Comparison of ENCODE assay signal across 1 cellular context in the genomic region with DNA sequence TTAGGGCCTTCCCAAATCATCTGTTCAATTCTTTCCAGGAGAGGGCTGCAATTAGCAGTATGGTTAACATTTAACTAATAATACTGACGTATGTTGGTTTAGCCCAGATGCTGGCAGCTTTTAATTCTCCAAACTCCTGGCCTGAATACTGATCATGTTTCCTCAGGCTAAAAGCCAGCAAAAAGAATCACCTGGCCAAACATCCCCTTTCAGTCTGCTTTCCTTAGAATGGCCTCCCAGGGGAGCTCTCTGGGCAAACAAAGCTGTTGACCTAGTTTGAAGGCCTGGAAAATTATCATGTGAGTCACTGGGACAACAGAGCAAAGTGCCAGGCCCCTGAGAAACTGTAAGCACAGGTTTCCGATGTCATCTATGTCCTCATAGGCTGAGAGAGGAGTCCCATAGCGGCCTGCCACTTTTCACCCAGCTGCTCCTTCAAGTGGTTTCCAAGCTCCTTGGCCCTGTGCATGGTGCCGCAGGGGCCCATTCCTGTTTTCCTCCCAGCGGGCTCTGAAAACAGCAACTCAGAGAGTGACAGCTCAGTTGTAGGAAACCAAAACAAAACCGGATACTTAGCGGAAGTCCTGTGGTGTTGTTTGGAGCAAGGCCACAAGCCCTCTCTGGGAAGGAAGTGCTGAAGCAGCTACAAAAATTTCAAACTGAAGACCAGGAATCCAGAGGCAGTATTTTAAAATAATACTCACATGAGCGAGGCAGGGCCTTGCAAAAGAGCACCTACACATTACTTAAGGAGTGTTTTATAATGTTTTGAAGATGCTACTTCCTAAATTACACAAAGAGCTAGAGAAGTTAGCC.
TF ChIP-seq lines count a peak whose summit lies in the region.

No MANE protein-coding gene starts in this region.

TF ChIP-seq in HepG2, 621 proteins besides CTCF, POLR2A, EP300 and RAD21 (continues in another document):
- TF ChIP-seq MAF1 (CRISPR knock-in tag; IDR thresholded peaks at IDR 0.05; ENCODE audit: borderline replicate concordance) (0 out of 2 replicates have a peak, but pooled peaks have one; percentile 57), AHDC1 (CRISPR knock-in tag; IDR thresholded peaks at IDR 0.05; ENCODE audit: borderline replicate concordance) (peak; percentile 89; the same call in 1 of the 2 replicates), ZNF274 (CRISPR knock-in tag; IDR thresholded peaks at IDR 0.05) (peak; percentile 43; the same call in 1 of the 2 replicates), ZNF414 (CRISPR knock-in tag; IDR thresholded peaks at IDR 0.05) (peak; percentile 78), CBX5 (CRISPR knock-in tag; IDR thresholded peaks at IDR 0.05; ENCODE audit: borderline replicate concordance) (peak; percentile 64; the same call in 1 of the 2 replicates), GATA4 (IDR thresholded peaks at IDR 0.05; ENCODE audit: borderline replicate concordance, low read depth) (peak; percentile 81; the same call in 1 of the 2 replicates), ZNF263 (CRISPR knock-in tag; IDR thresholded peaks at IDR 0.05) (peak; percentile 49), ZMYM3 (CRISPR knock-in tag; IDR thresholded peaks at IDR 0.05) (peak; percentile 67; the same call in 1 of the 2 replicates), NFKB2 (CRISPR knock-in tag; IDR thresholded peaks at IDR 0.05; ENCODE audit: borderline replicate concordance) (peak; percentile 59; the same call in 1 of the 2 replicates), ZNF225 (CRISPR knock-in tag; IDR thresholded peaks at IDR 0.05) (no peak), ZNF629 (CRISPR knock-in tag; conservative IDR thresholded peaks at IDR 0.05) (0 out of 2 replicates have a peak, but pooled peaks have one; percentile 27), ZNF101 (CRISPR knock-in tag; IDR thresholded peaks at IDR 0.05; ENCODE audit: borderline replicate concordance, low read depth) (no peak), ZNF382 (CRISPR knock-in tag; IDR thresholded peaks at IDR 0.05; ENCODE audit: borderline replicate concordance) (no peak), ZZZ3 (CRISPR knock-in tag; IDR thresholded peaks at IDR 0.05; ENCODE audit: borderline replicate concordance) (no peak), NR2F2 (IDR thresholded peaks at IDR 0.05; ENCODE audit: borderline replicate concordance, low read depth) (peak; percentile 68; the same call in 1 of the 2 replicates), ETV6 (CRISPR knock-in tag; conservative IDR thresholded peaks at IDR 0.05) (0 out of 2 replicates have a peak, but pooled peaks have one; percentile 29), ZBTB3 (CRISPR knock-in tag; IDR thresholded peaks at IDR 0.05; ENCODE audit: borderline replicate concordance, low read depth) (0 out of 2 replicates have a peak, but pooled peaks have one; percentile 68), ZNF605 (CRISPR knock-in tag; IDR thresholded peaks at IDR 0.05) (peak; percentile 95), ZBTB1 (CRISPR knock-in tag; IDR thresholded peaks at IDR 0.05; ENCODE audit: borderline replicate concordance) (no peak), YEATS2 (CRISPR knock-in tag; IDR thresholded peaks at IDR 0.05; ENCODE audit: borderline replicate concordance) (peak; percentile 72; the same call in 1 of the 2 replicates), ELF4 (CRISPR knock-in tag; IDR thresholded peaks at IDR 0.05; ENCODE audit: borderline replicate concordance) (peak; percentile 64; the same call in 1 of the 2 replicates), ERF (CRISPR knock-in tag; IDR thresholded peaks at IDR 0.05) (peak; percentile 92), HNF4G (IDR thresholded peaks at IDR 0.05; ENCODE audit: borderline replicate concordance, low read depth, low read length) (peak; percentile 79; the same call in 1 of the 2 replicates), HNF4G (CRISPR knock-in tag; IDR thresholded peaks at IDR 0.05; ENCODE audit: borderline replicate concordance, low read depth) (peak; percentile 39; the same call in 1 of the 2 replicates), MEIS1 (CRISPR knock-in tag; IDR thresholded peaks at IDR 0.05; ENCODE audit: borderline replicate concordance) (peak; percentile 94), ZNF12 (CRISPR knock-in tag; IDR thresholded peaks at IDR 0.05) (0 out of 2 replicates have a peak, but pooled peaks have one; percentile 34), SOX13 (IDR thresholded peaks at IDR 0.05) (no peak; the same call in 1 of the 2 replicates), SOX13 (CRISPR knock-in tag; conservative IDR thresholded peaks at IDR 0.05 in 1 of 2, IDR thresholded peaks at IDR 0.05 in 1 of 2) (peak in 1 of 2 experiments; percentile 81; a peak in 2 of 4 replicates), ZNF619 (CRISPR knock-in tag; IDR thresholded peaks at IDR 0.05) (peak; percentile 66; the same call in 1 of the 2 replicates), MXI1 (IDR thresholded peaks at IDR 0.05; ENCODE audit: borderline replicate concordance, low read depth, low read length) (0 out of 3 replicates have a peak, but pooled peaks have one; percentile 14), CREB1 (IDR thresholded peaks at IDR 0.05) (peak; percentile 63), CREB1 (CRISPR knock-in tag; IDR thresholded peaks at IDR 0.05) (peak; percentile 86), ZNF710 (CRISPR knock-in tag; IDR thresholded peaks at IDR 0.05; ENCODE audit: borderline replicate concordance) (peak; percentile 69; the same call in 1 of the 2 replicates), NR2F1 (CRISPR knock-in tag; IDR thresholded peaks at IDR 0.05) (peak; percentile 39 to 51; a peak in 1 of 4 replicates), ZNF879 (CRISPR knock-in tag; IDR thresholded peaks at IDR 0.05) (no peak), HMG20A (CRISPR knock-in tag; IDR thresholded peaks at IDR 0.05; ENCODE audit: borderline replicate concordance) (peak; percentile 87), ZNF264 (CRISPR knock-in tag; IDR thresholded peaks at IDR 0.05) (peak; percentile 92), ZNF136 (CRISPR knock-in tag; IDR thresholded peaks at IDR 0.05; ENCODE audit: low read depth) (no peak; the same call in 1 of the 2 replicates), WIZ (CRISPR knock-in tag; IDR thresholded peaks at IDR 0.05) (peak; percentile 75; the same call in 1 of the 2 replicates), ZNF607 (CRISPR knock-in tag; IDR thresholded peaks at IDR 0.05; ENCODE audit: borderline replicate concordance) (peak; percentile 22; the same call in 1 of the 2 replicates), FOXJ3 (CRISPR knock-in tag; IDR thresholded peaks at IDR 0.05; ENCODE audit: borderline replicate concordance) (peak; percentile 98), KLF12 (CRISPR knock-in tag; IDR thresholded peaks at IDR 0.05; ENCODE audit: borderline replicate concordance) (peak; percentile 73; the same call in 1 of the 2 replicates), ZBTB8A (CRISPR knock-in tag; IDR thresholded peaks at IDR 0.05; ENCODE audit: borderline replicate concordance, low read depth) (peak; percentile 73; the same call in 1 of the 2 replicates), NFYC (CRISPR knock-in tag; IDR thresholded peaks at IDR 0.05) (peak; percentile 54; the same call in 1 of the 2 replicates), ZNF143 (CRISPR knock-in tag; IDR thresholded peaks at IDR 0.05) (peak; percentile 22; the same call in 1 of the 2 replicates), NR2C2 (CRISPR knock-in tag; IDR thresholded peaks at IDR 0.05; ENCODE audit: borderline replicate concordance) (peak; percentile 59; the same call in 1 of the 2 replicates), ZFP91 (CRISPR knock-in tag; IDR thresholded peaks at IDR 0.05; ENCODE audit: borderline replicate concordance) (peak; percentile 59; the same call in 1 of the 2 replicates), TOPORS (CRISPR knock-in tag; IDR thresholded peaks at IDR 0.05) (0 out of 2 replicates have a peak, but pooled peaks have one; percentile 56)
- TF ChIP-seq, protein P1, sequence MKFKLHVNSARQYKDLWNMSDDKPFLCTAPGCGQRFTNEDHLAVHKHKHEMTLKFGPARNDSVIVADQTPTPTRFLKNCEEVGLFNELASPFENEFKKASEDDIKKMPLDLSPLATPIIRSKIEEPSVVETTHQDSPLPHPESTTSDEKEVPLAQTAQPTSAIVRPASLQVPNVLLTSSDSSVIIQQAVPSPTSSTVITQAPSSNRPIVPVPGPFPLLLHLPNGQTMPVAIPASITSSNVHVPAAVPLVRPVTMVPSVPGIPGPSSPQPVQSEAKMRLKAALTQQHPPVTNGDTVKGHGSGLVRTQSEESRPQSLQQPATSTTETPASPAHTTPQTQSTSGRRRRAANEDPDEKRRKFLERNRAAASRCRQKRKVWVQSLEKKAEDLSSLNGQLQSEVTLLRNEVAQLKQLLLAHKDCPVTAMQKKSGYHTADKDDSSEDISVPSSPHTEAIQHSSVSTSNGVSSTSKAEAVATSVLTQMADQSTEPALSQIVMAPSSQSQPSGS (CRISPR knock-in tag; IDR thresholded peaks at IDR 0.05), result peak; percentile 78; the same call in 1 of the 2 replicates
- TF ChIP-seq, protein P2, sequence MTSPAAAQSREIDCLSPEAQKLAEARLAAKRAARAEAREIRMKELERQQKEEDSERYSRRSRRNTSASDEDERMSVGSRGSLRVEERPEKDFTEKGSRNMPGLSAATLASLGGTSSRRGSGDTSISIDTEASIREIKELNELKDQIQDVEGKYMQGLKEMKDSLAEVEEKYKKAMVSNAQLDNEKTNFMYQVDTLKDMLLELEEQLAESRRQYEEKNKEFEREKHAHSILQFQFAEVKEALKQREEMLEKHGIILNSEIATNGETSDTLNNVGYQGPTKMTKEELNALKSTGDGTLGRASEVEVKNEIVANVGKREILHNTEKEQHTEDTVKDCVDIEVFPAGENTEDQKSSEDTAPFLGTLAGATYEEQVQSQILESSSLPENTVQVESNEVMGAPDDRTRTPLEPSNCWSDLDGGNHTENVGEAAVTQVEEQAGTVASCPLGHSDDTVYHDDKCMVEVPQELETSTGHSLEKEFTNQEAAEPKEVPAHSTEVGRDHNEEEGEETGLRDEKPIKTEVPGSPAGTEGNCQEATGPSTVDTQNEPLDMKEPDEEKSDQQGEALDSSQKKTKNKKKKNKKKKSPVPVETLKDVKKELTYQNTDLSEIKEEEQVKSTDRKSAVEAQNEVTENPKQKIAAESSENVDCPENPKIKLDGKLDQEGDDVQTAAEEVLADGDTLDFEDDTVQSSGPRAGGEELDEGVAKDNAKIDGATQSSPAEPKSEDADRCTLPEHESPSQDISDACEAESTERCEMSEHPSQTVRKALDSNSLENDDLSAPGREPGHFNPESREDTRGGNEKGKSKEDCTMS (CRISPR knock-in tag; conservative IDR thresholded peaks at IDR 0.05), result no peak
